25 cellular contexts compared by ENCODE assay signal in the genomic region with DNA sequence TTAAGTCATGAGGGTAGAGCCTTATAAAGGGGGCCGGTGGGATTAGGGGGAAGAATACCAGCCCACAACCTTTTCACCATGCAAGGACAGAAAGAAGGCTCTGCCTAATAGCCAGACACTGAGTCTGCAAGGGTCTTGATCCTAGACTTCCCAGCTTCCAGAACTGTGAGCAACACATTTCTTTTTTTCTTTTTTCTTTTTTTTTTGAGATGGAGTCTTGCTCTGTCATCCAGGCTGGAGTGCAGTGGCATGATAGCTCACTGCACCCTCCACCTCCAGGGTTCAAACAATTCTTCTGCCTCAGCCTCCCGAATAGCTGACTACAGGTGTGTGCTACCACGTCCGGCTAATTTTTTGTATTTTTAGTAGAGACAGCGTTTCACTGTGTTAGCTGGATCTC. TPM values are rescaled to one million over a fixed set of nuclear protein-coding genes. Genes with fewer than 3 reads are reported as not detected.
DNase-seq lines count a peak whose midpoint lies in the region; ATAC-seq and TF ChIP-seq lines count a peak whose summit lies in the region.
"Had no signal": no experiment of that assay in that cellular context is flagged by ENCODE, and none has a peak within 500 bp of the region (broad histone marks: within the 10 kb centered on the region; RNA-seq: fewer than 3 reads in every experiment).

No MANE protein-coding gene starts in this region.

- H3K9me3 Mint-ChIP-seq in activated naive CD8-positive, alpha-beta T cell treated with anti-CD3 and anti-CD28 coated beads, Interleukin-2, amount 10 ng/mL, durations not matched to agents 7 days and 5 days: no peaks in the 10 kb centered on the region
- H3K9me3 Mint-ChIP-seq in activated naive CD8-positive, alpha-beta T cell treated with anti-CD3 and anti-CD28 coated beads for 36 hours: no peaks in the 10 kb centered on the region
- H3K9me3 Mint-ChIP-seq in naive B cell: no peaks in the 10 kb centered on the region

- peaks cover 30% of the 10 kb centered on the region for H3K4me1 Mint-ChIP-seq in activated naive CD8-positive, alpha-beta T cell treated with anti-CD3 and anti-CD28 coated beads, Interleukin-2, amount 10 ng/mL, durations not matched to agents 7 days and 5 days
- H3K4me1 Mint-ChIP-seq in activated naive CD8-positive, alpha-beta T cell treated with anti-CD3 and anti-CD28 coated beads for 36 hours: peaks cover 29% of the 10 kb centered on the region
- H3K4me1 Mint-ChIP-seq in T-helper 17 cell (peaks cover 32% of the 10 kb centered on the region), naive B cell (peaks cover 23 to 51% (median 43%) of the 10 kb centered on the region in 3 donors)

- no peak for TF ChIP-seq CTCF in thyroid gland (IDR thresholded peaks at IDR 0.05)

- H3K27me3 ChIP-seq in thyroid gland: no peaks in the 10 kb centered on the region
- H3K27me3 ChIP-seq: adrenal gland, MG63, right lobe of liver had no signal

- no peak overlapping the region for H3K27ac ChIP-seq in thyroid gland
- H3K27ac ChIP-seq: adrenal gland, epithelial cell of prostate, right lobe of liver had no signal

- intact Hi-C loops in thyroid gland (cut with DNase I): no loop called here

- no peak overlapping the region for H3K4me3 ChIP-seq in thyroid gland (replicated peaks in 1 of 3)
- H3K4me3 ChIP-seq: adrenal gland, MG63, right lobe of liver had no signal

- POLR2A ChIA-PET in activated naive CD8-positive, alpha-beta T cell treated with anti-CD3 and anti-CD28 coated beads, Interleukin-2, amount 10 ng/mL, durations not matched to agents 7 days and 5 days (lab: Charles Lee): interaction anchor here (0.6 to 5.9 kb wide), 8 partner anchors 9 to 815 kb away, joined by 4 to 40 read pairs (median 4); a partner anchor contains a TSS

- H3K27ac Mint-ChIP-seq in activated naive CD8-positive, alpha-beta T cell treated with anti-CD3 and anti-CD28 coated beads, Interleukin-2, amount 10 ng/mL, durations not matched to agents 7 days and 5 days: peak overlapping the region; percentile 63
- H3K27ac Mint-ChIP-seq in activated naive CD8-positive, alpha-beta T cell treated with anti-CD3 and anti-CD28 coated beads for 36 hours: no peak overlapping the region
- H3K27ac Mint-ChIP-seq in T-helper 17 cell (peak overlapping the region; percentile 85), naive B cell (peak overlapping the region in 3 of 6 donors; percentile 59 to 87 (median 75))

- no peak for ATAC-seq in activated naive CD8-positive, alpha-beta T cell treated with anti-CD3 and anti-CD28 coated beads, Interleukin-2, amount 10 ng/mL, durations not matched to agents 7 days and 5 days (ENCODE audit: low read depth)
- ATAC-seq in T-helper 17 cell (no peak), naive B cell (ENCODE audit: low read depth in 2 of 2) (no peak)
- ATAC-seq: left colon, right lobe of liver had no signal

- H3K4me1 ChIP-seq in thyroid gland: peaks cover 10 to 20% of the 10 kb centered on the region in 2 donors

- H3K9me3 ChIP-seq in T-helper 17 cell (ENCODE audit: control insufficient read depth, low read length, poor library complexity, severe bottlenecking) (no peaks in the 10 kb centered on the region), thyroid gland (no peaks in the 10 kb centered on the region)
- H3K9me3 ChIP-seq: adrenal gland, MG63, right lobe of liver, thoracic aorta had no signal

- H3K36me3 ChIP-seq in thyroid gland: no peaks in the 10 kb centered on the region
- H3K36me3 ChIP-seq: adrenal gland, right lobe of liver, thoracic aorta had no signal

- peaks cover 11% of the 10 kb centered on the region for H3K36me3 Mint-ChIP-seq in activated naive CD8-positive, alpha-beta T cell treated with anti-CD3 and anti-CD28 coated beads, Interleukin-2, amount 10 ng/mL, durations not matched to agents 7 days and 5 days
- peaks cover 32% of the 10 kb centered on the region for H3K36me3 Mint-ChIP-seq in activated naive CD8-positive, alpha-beta T cell treated with anti-CD3 and anti-CD28 coated beads for 36 hours
- peaks cover 12% of the 10 kb centered on the region for H3K36me3 Mint-ChIP-seq in T-helper 17 cell (ENCODE audit: low read depth)
- peaks cover 0 to 11% of the 10 kb centered on the region in 2 donors for H3K36me3 Mint-ChIP-seq in naive B cell

- no peaks in the 10 kb centered on the region for H3K27me3 Mint-ChIP-seq in activated naive CD8-positive, alpha-beta T cell treated with anti-CD3 and anti-CD28 coated beads, Interleukin-2, amount 10 ng/mL, durations not matched to agents 7 days and 5 days
- H3K27me3 Mint-ChIP-seq in activated naive CD8-positive, alpha-beta T cell treated with anti-CD3 and anti-CD28 coated beads for 36 hours: no peaks in the 10 kb centered on the region
- H3K27me3 Mint-ChIP-seq in T-helper 17 cell (no peaks in the 10 kb centered on the region), naive B cell (no peaks in the 10 kb centered on the region)

- TF ChIP-seq POLR2A in thyroid gland (IDR thresholded peaks at IDR 0.05): no peak

- 92 to 96% methylated on average over 5 of the region's 5 CpGs for whole genome bisulfite sequencing in thyroid gland, 2 donors

- peak overlapping the region; percentile 37 for H3K4me3 Mint-ChIP-seq in activated naive CD8-positive, alpha-beta T cell treated with anti-CD3 and anti-CD28 coated beads, Interleukin-2, amount 10 ng/mL, durations not matched to agents 7 days and 5 days
- no peak overlapping the region for H3K4me3 Mint-ChIP-seq in activated naive CD8-positive, alpha-beta T cell treated with anti-CD3 and anti-CD28 coated beads for 36 hours
- H3K4me3 Mint-ChIP-seq in T-helper 17 cell: peak overlapping the region; percentile 98
- peak overlapping the region in 7 of 8 donors; percentile 9 to 95 (median 80) for H3K4me3 Mint-ChIP-seq in naive B cell

- DNase-seq in activated naive CD8-positive, alpha-beta T cell treated with anti-CD3 and anti-CD28 coated beads, Interleukin-2, amount 10 ng/mL, durations not matched to agents 7 days and 5 days: no peak
- no peak for DNase-seq in activated naive CD8-positive, alpha-beta T cell treated with anti-CD3 and anti-CD28 coated beads for 36 hours
- DNase-seq in T-helper 17 cell (no peak), naive B cell (no peak), NCI-H748 treated with DMSO at 0.1 percent for 48 hours (lab: John Stamatoyannopoulos, UW) (no peak), NCI-H187 treated with DMSO at 0.1 percent for 48 hours (lab: John Stamatoyannopoulos, UW) (no peak), thyroid gland (no peak)
- DNase-seq: activated CD4-positive, alpha-beta T cell treated with anti-CD3 and anti-CD28 coated beads for 1 hour; activated CD8-positive, alpha-beta memory T cell treated with anti-CD3 and anti-CD28 coated beads, Interleukin-2, amount 50 U/mL, for 4 hours; activated effector memory CD4-positive, alpha-beta T cell treated with anti-CD3 and anti-CD28 coated beads, Interleukin-2, amount 50 U/mL, for 16 hours; adrenal gland; GF-D8; head of caudate nucleus; left colon; mesenchymal stem cell; MG63; NCI-H510A treated with DMSO at 0.1 percent for 48 hours; right lobe of liver; SHP77 treated with DMSO at 0.1 percent for 48 hours; stimulated activated CD4-positive, alpha-beta T cell treated with anti-CD3 and anti-CD28 coated beads, Interleukin-12 subunit alpha, Interleukin-12 subunit beta, amount 100 ng/mL, for 4 hours; stimulated activated CD4-positive, alpha-beta T cell treated with anti-CD3 and anti-CD28 coated beads, Interleukin-4, amount 100 ng/mL, for 24 hours; stimulated activated naive CD8-positive, alpha-beta T cell treated with anti-CD3 and anti-CD28 coated beads, Interleukin-15, Interleukin-2, amounts not matched to agents 100 U/mL and 50 U/mL, for 24 hours had no signal

RNA-seq across cellular contexts. Expression of a gene that starts 1.7 kb away (rescaled TPM):
- 10 to 100 TPM; 45.9 to 56.5 TPM for total RNA-seq in activated naive CD8-positive, alpha-beta T cell treated with anti-CD3 and anti-CD28 coated beads, Interleukin-2, amount 10 ng/mL, durations not matched to agents 7 days and 5 days
- total RNA-seq in activated naive CD8-positive, alpha-beta T cell treated with anti-CD3 and anti-CD28 coated beads for 36 hours: 10 to 100 TPM; 23.4 to 27.8 TPM
- 10 to 100 TPM; 71.9 to 76.4 TPM for total RNA-seq in T-helper 17 cell
- polyA plus RNA-seq in naive B cell (ENCODE audit: low read depth in 6 of 6): 10 to 100 TPM in 5 of 6 donors, 1 to 10 TPM in 1; 7.3 to 18.0 (median 11.7) TPM
- total RNA-seq in thyroid gland: 10 to 100 TPM; 31.2 to 38.6 (median 35.0) TPM

RNA-seq across cellular contexts. Expression of a gene that starts 14.1 kb away (rescaled TPM):
- 100 to 1,000 TPM; 172 to 181 TPM for total RNA-seq in activated naive CD8-positive, alpha-beta T cell treated with anti-CD3 and anti-CD28 coated beads, Interleukin-2, amount 10 ng/mL, durations not matched to agents 7 days and 5 days
- 100 to 1,000 TPM; 317 to 329 TPM for total RNA-seq in activated naive CD8-positive, alpha-beta T cell treated with anti-CD3 and anti-CD28 coated beads for 36 hours
- total RNA-seq in T-helper 17 cell (100 to 1,000 TPM in 1 of 2 donors, 10 to 100 TPM in 1; 97.5 to 101 TPM), thyroid gland (1 to 10 TPM; 1.3 to 4.3 (median 2.1) TPM)
- 10 to 100 TPM; 19.0 to 41.5 (median 22.9) TPM for polyA plus RNA-seq in naive B cell (ENCODE audit: low read depth in 6 of 6)
- total RNA-seq: H1 had no signal

RNA-seq across cellular contexts. Expression of a gene that starts 23.6 kb away (rescaled TPM):
- total RNA-seq in activated naive CD8-positive, alpha-beta T cell treated with anti-CD3 and anti-CD28 coated beads, Interleukin-2, amount 10 ng/mL, durations not matched to agents 7 days and 5 days: not detected
- total RNA-seq in activated naive CD8-positive, alpha-beta T cell treated with anti-CD3 and anti-CD28 coated beads for 36 hours: not detected
- not detected for total RNA-seq in T-helper 17 cell
- polyA plus RNA-seq in naive B cell (ENCODE audit: low read depth in 6 of 6): under 1 TPM in 3 of 6 donors, not detected in 3; 0.10 to 0.50 (median 0.37) TPM
- under 1 TPM in 2 of 4 donors, not detected in 2; 0.22 to 0.34 TPM for total RNA-seq in thyroid gland
- total RNA-seq: thoracic aorta had no signal

RNA-seq across cellular contexts. Expression of a gene that starts 47.3 kb away (rescaled TPM):
- 1 to 10 TPM; 2.7 to 5.2 TPM for total RNA-seq in activated naive CD8-positive, alpha-beta T cell treated with anti-CD3 and anti-CD28 coated beads, Interleukin-2, amount 10 ng/mL, durations not matched to agents 7 days and 5 days
- under 1 TPM; 0.06 to 0.22 TPM for total RNA-seq in activated naive CD8-positive, alpha-beta T cell treated with anti-CD3 and anti-CD28 coated beads for 36 hours
- under 1 TPM; 0.13 to 0.25 TPM for total RNA-seq in T-helper 17 cell
- under 1 TPM in 1 of 6 donors, not detected in 5; 0.22 TPM for polyA plus RNA-seq in naive B cell (ENCODE audit: low read depth in 6 of 6)
- total RNA-seq in thyroid gland: 1 to 10 TPM; 2.8 to 7.0 (median 4.5) TPM

Comparison
In these comparisons a context has a peak if more than half of its experiments do, and no peak if none do; other contexts are left out.
1. RNA of a gene that starts 14.1 kb away (total RNA-seq): 317 to 329 TPM in activated naive CD8-positive, alpha-beta T cell treated with anti-CD3 and anti-CD28 coated beads for 36 hours, 172 to 181 TPM in activated naive CD8-positive, alpha-beta T cell treated with anti-CD3 and anti-CD28 coated beads, Interleukin-2, amount 10 ng/mL, durations not matched to agents 7 days and 5 days and 97.5 to 101 TPM in T-helper 17 cell; 1.3 to 4.3 TPM in thyroid gland; every median in the first group is over 10 times any median in the second.